Comparison of ENCODE assay signal across 8 cellular contexts in the genomic region with DNA sequence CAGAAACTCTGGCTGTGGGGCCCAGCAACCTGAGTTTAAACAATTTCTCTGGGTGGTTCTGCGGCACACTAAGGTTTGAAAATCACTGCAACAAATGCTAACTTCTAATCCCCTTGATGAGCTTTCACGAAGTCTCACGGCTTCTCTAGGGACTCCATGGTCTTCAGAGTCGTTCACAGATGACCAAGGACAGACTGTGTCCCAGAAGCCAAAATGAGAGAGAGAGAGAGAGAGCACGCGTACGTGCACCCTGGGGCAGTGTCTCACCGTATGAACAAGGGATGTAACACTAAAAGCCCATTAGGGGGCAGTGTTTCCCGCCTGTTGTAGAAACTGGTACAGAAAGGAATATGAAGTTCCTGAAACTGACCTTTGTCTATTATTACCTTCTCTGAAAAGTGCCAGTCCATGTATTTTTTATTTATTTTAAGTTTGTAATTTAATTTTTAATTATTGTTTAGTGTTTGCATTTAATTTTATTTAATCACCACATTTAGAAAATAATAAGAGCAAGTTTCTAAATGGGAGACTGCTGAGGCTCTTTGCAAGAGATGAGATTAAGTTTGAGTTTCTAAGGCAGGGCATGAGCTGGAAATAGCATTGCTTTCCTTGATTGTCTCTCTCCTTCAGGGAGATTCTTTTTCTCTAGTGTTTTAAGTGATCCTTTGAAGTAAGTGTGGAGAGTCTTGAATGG. TPM values are rescaled to one million over a fixed set of nuclear protein-coding genes. Genes with fewer than 3 reads are reported as not detected.
DNase-seq lines count a peak whose midpoint lies in the region; ATAC-seq and FAIRE-seq lines count a peak whose summit lies in the region.

No MANE protein-coding gene starts in this region.

- ATAC-seq in GM21717 (IDR thresholded peaks at IDR 0.05; ENCODE audit: unreplicated experiment): peak; percentile 63

- DNase-seq in DMS53 (lab: John Stamatoyannopoulos, UW) (peak; percentile 98), M059J (ENCODE audit: low read depth) (peak; percentile 86), SIG-M5 (lab: John Stamatoyannopoulos, UW) (peak; percentile 17), globus pallidus (ENCODE audit: low spot score) (peak; percentile 76), pons (ENCODE audit: low spot score) (peak; percentile 93), HTR-8/SVneo (ENCODE audit: insufficient read length, low spot score) (no peak)
- peak; percentile 53 for DNase-seq in activated naive CD4-positive, alpha-beta T cell treated with anti-CD3 and anti-CD28 coated beads, Interleukin-2, amount 50 U/mL, for 16 hours

- FAIRE-seq in HTR-8/SVneo (lab: Jason Lieb, UNC): no peak

RNA-seq across cellular contexts. Expression of a gene that starts 3.4 kb away (rescaled TPM):
- 16.9 and 18.9 TPM in 2 replicates for total RNA-seq in M059J (2014; rRNA removed; shearing (Covaris generic))

RNA-seq across cellular contexts. Expression of a gene that starts 24.3 kb away (rescaled TPM):
- total RNA-seq in M059J (2014; rRNA removed; shearing (Covaris generic)): 125 and 149 TPM in 2 replicates
